Comparison of ENCODE assay signal across 2 cellular contexts in the genomic region with DNA sequence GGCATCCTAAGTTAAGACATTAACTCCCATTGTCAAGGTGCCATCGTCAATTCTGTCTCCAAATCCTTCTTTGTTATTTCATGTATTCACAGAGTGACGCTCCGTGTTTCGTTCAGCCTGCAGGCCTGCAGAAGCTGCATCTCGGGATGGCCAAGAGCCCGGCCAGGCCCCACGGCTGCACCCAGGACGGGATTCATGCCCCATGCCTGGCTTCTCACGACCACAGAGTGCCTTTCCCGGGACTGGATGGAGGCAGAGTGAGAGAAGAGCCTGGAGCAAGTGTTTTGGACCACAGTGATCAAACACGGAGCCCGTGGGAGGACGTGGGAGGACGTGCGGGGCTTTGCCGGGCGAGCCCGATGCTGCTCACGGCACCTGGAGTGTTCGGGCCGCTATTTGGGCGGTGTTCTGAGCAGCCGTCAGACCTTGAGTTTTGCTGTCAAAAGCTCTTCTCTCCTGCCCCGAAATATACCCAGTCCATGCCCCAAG.
TF ChIP-seq lines count a peak whose summit lies in the region.

No MANE protein-coding gene starts in this region.

TF ChIP-seq in IMR-90, 13 proteins besides CTCF, POLR2A, EP300 and RAD21:
- TF ChIP-seq MAZ (IDR thresholded peaks at IDR 0.05; ENCODE audit: borderline replicate concordance, low read depth, low read length) (no peak), NFE2L2 (IDR thresholded peaks at IDR 0.05; ENCODE audit: low read depth, low read length) (no peak), RCOR1 (IDR thresholded peaks at IDR 0.05; ENCODE audit: insufficient replicate concordance, low read length) (no peak), MAFK (IDR thresholded peaks at IDR 0.05; ENCODE audit: low read depth, low read length) (no peak), SMC3 (IDR thresholded peaks at IDR 0.05; ENCODE audit: low read depth, low read length) (no peak)

TF ChIP-seq in H1, 55 proteins besides CTCF, POLR2A, EP300 and RAD21:
- no peak for TF ChIP-seq ASH2L (IDR thresholded peaks at IDR 0.05; ENCODE audit: low read length)
- TF ChIP-seq EGR1 (IDR thresholded peaks at IDR 0.05; ENCODE audit: borderline replicate concordance, low read depth, low read length) = no peak
- no peak for TF ChIP-seq SUZ12 (IDR thresholded peaks at IDR 0.05; ENCODE audit: low read length)
- TF ChIP-seq, protein P1, sequence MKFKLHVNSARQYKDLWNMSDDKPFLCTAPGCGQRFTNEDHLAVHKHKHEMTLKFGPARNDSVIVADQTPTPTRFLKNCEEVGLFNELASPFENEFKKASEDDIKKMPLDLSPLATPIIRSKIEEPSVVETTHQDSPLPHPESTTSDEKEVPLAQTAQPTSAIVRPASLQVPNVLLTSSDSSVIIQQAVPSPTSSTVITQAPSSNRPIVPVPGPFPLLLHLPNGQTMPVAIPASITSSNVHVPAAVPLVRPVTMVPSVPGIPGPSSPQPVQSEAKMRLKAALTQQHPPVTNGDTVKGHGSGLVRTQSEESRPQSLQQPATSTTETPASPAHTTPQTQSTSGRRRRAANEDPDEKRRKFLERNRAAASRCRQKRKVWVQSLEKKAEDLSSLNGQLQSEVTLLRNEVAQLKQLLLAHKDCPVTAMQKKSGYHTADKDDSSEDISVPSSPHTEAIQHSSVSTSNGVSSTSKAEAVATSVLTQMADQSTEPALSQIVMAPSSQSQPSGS (IDR thresholded peaks at IDR 0.05; ENCODE audit: low read length) = no peak
- TF ChIP-seq NRF1 (IDR thresholded peaks at IDR 0.05; ENCODE audit: low read depth, low read length) = no peak
- no peak for TF ChIP-seq BRCA1 (IDR thresholded peaks at IDR 0.05; ENCODE audit: low read depth, low read length)
- no peak for TF ChIP-seq CREB1 (IDR thresholded peaks at IDR 0.05)
- TF ChIP-seq MAFK (IDR thresholded peaks at IDR 0.05; ENCODE audit: low read depth, low read length) = no peak
- no peak for TF ChIP-seq TCF12 (IDR thresholded peaks at IDR 0.05; ENCODE audit: low read depth, low read length)
- TF ChIP-seq, protein P2, sequence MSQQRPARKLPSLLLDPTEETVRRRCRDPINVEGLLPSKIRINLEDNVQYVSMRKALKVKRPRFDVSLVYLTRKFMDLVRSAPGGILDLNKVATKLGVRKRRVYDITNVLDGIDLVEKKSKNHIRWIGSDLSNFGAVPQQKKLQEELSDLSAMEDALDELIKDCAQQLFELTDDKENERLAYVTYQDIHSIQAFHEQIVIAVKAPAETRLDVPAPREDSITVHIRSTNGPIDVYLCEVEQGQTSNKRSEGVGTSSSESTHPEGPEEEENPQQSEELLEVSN (IDR thresholded peaks at IDR 0.05) = no peak
- TF ChIP-seq, protein P3, sequence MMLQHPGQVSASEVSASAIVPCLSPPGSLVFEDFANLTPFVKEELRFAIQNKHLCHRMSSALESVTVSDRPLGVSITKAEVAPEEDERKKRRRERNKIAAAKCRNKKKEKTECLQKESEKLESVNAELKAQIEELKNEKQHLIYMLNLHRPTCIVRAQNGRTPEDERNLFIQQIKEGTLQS (IDR thresholded peaks at IDR 0.05; ENCODE audit: insufficient read depth, low read depth, low read length) = no peak
- no peak for TF ChIP-seq GTF2F1 (IDR thresholded peaks at IDR 0.05; ENCODE audit: borderline replicate concordance, low read depth, low read length)
- TF ChIP-seq SIX5 (IDR thresholded peaks at IDR 0.05; ENCODE audit: low read depth, low read length) = no peak
- TF ChIP-seq, protein P4, sequence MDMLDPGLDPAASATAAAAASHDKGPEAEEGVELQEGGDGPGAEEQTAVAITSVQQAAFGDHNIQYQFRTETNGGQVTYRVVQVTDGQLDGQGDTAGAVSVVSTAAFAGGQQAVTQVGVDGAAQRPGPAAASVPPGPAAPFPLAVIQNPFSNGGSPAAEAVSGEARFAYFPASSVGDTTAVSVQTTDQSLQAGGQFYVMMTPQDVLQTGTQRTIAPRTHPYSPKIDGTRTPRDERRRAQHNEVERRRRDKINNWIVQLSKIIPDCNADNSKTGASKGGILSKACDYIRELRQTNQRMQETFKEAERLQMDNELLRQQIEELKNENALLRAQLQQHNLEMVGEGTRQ (IDR thresholded peaks at IDR 0.05; ENCODE audit: low read length) = no peak
- no peak for TF ChIP-seq TBP (IDR thresholded peaks at IDR 0.05; ENCODE audit: low read depth, low read length)
- TF ChIP-seq SP2 (IDR thresholded peaks at IDR 0.05; ENCODE audit: low read length) = no peak
- no peak for TF ChIP-seq BCL11A (IDR thresholded peaks at IDR 0.05; ENCODE audit: low read depth in 2 of 2, low read length in 2 of 2)
- no peak for TF ChIP-seq YY1 (IDR thresholded peaks at IDR 0.05; ENCODE audit: low read depth, low read length)
- no peak for TF ChIP-seq SIRT6 (IDR thresholded peaks at IDR 0.05; ENCODE audit: low read length)
- TF ChIP-seq JUND (IDR thresholded peaks at IDR 0.05; ENCODE audit: low read length) = no peak
TF ChIP-seq in H1: peak in this region for 0.
